31 cellular contexts compared by ENCODE assay signal in the genomic region with DNA sequence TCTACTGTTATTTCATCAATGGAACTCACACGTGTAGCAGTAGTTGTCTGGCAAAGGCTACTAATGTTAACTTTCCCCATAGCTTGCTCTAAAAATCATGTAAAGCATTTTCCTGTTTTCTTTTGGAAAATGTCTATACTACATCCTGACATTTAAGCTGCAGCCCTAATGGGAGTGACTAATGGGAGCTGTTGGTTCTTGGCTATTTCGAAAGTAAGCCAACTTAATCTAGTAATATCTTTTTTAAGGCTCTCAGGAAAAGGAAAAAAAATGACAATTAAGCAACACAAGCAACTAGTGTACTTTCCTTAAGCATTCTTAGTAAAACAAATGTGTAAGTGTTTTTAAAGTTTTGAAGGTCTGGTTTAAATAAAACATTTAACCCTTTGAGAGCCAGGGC.
DNase-seq lines count a peak whose midpoint lies in the region; ATAC-seq, FAIRE-seq and TF ChIP-seq lines count a peak whose summit lies in the region.
"Had no signal": no experiment of that assay in that cellular context is flagged by ENCODE, and none has a peak within 500 bp of the region (broad histone marks: within the 10 kb centered on the region; RNA-seq: fewer than 3 reads in every experiment).

No MANE protein-coding gene starts in this region.

- H3K36me3 ChIP-seq in breast epithelium: no peaks in the 10 kb centered on the region
- no peaks in the 10 kb centered on the region for H3K36me3 ChIP-seq in endothelial cell of umbilical vein (ENCODE audit: control insufficient read depth in 2 of 2, extremely low read depth in 1 of 2, insufficient read depth in 2 of 2, low read length in 2 of 2)
- no peaks in the 10 kb centered on the region for H3K36me3 ChIP-seq in left lung
- H3K36me3 ChIP-seq: brain microvascular endothelial cell, pancreas, Peyer's patch, right lobe of liver, stomach, tibial nerve had no signal

- H3K4me1 Mint-ChIP-seq in MCF 10A (ENCODE audit: insufficient read depth, unreplicated experiment): peaks cover 10% of the 10 kb centered on the region
- H3K4me1 Mint-ChIP-seq: endodermal cell; naive thymus-derived CD8-positive, alpha-beta T cell had no signal

- H3K4me3 ChIP-seq in breast epithelium (no peak overlapping the region), endothelial cell of umbilical vein (replicated peaks in 1 of 3; ENCODE audit: insufficient read depth in 1 of 3, low read depth in 1 of 3, low read length in 3 of 3) (no peak overlapping the region), left lung (no peak overlapping the region)
- H3K4me3 ChIP-seq: pancreas, Peyer's patch, right lobe of liver, stomach, tibial nerve had no signal

- CTCF ChIA-PET in MCF 10A (lab: Yijun Ruan, JAX) (interaction anchor here (0.6 to 2.2 kb wide), 4 partner anchors 11 to 276 kb away, joined by 4 to 13 read pairs (median 4); no protein-coding TSS in a partner anchor), endothelial cell of umbilical vein (lab: Charles Lee) (no interaction called here)

- H3K4me1 ChIP-seq in breast epithelium (no peaks in the 10 kb centered on the region), endothelial cell of umbilical vein (ENCODE audit: control insufficient read depth, extremely low read depth, insufficient read depth, low read length) (no peaks in the 10 kb centered on the region), left lung (no peaks in the 10 kb centered on the region)
- H3K4me1 ChIP-seq: pancreas, Peyer's patch, right lobe of liver had no signal

- H3K9me1 ChIP-seq in endothelial cell of umbilical vein (replicated peaks; ENCODE audit: control insufficient read depth, extremely low read depth, insufficient read depth, low read length): no peaks in the 10 kb centered on the region

- no peak overlapping the region for H2AFZ ChIP-seq in endothelial cell of umbilical vein (ENCODE audit: low read depth, low read length)

- no peak overlapping the region for H3K9ac ChIP-seq in endothelial cell of umbilical vein (replicated peaks; ENCODE audit: extremely low read depth, insufficient read depth, low read length)

- peak; percentile 42 for DNase-seq in MCF 10A (ENCODE audit: unreplicated experiment)
- DNase-seq in breast epithelium (ENCODE audit: low spot score in 2 of 2): no peak
- peak; percentile 32 for DNase-seq in endothelial cell of umbilical vein (ENCODE audit: low read depth, low spot score)
- DNase-seq in left lung: no peak
- DNase-seq in HK-2 (ENCODE audit: unreplicated experiment): no peak
- no peak for DNase-seq in Ammon's horn (ENCODE audit: low spot score)
- no peak for DNase-seq in DMS153 (lab: John Stamatoyannopoulos, UW)
- DNase-seq: 8988T; activated gamma-delta T cell; AML-193; brain microvascular endothelial cell; CD8-positive, alpha-beta T cell; cortex of kidney; DMS 273 treated with DMSO at 0.1 percent for 48 hours; endodermal cell; foreskin melanocyte; midbrain; naive thymus-derived CD8-positive, alpha-beta T cell; NCI-H1092; NCI-H187 treated with DMSO at 0.1 percent for 48 hours; NCI-H526; pancreas; Peyer's patch; right lobe of liver; stomach had no signal

- no peaks in the 10 kb centered on the region for H3K79me2 ChIP-seq in endothelial cell of umbilical vein (ENCODE audit: control insufficient read depth, insufficient read depth, low read length)

- peaks cover 12% of the 10 kb centered on the region for H3K36me3 Mint-ChIP-seq in MCF 10A (ENCODE audit: insufficient read depth, unreplicated experiment)
- H3K36me3 Mint-ChIP-seq: CD8-positive, alpha-beta T cell; naive thymus-derived CD8-positive, alpha-beta T cell had no signal

- H3K4me3 Mint-ChIP-seq in MCF 10A (ENCODE audit: unreplicated experiment): no peak overlapping the region
- H3K4me3 Mint-ChIP-seq: CD8-positive, alpha-beta T cell; endodermal cell; naive thymus-derived CD8-positive, alpha-beta T cell; T-helper 1 cell treated with Interleukin-12 subunit alpha and Interleukin-12 subunit beta and Interleukin-4 antibody, amounts not matched to agents 30 μg/mL and 1 μg/mL, for 36 hours had no signal

- intact Hi-C loops in MCF 10A (cut with micrococcal nuclease): no loop called here
- intact Hi-C loops in breast epithelium (cut with DNase I; ENCODE audit: low total_unique reads): no loop called here
- intact Hi-C loops in endothelial cell of umbilical vein (cut with micrococcal nuclease): no loop called here
- intact Hi-C loops in left lung (cut with DNase I): no loop called here

- H3K4me2 ChIP-seq in endothelial cell of umbilical vein (ENCODE audit: insufficient read depth, low read length): no peak overlapping the region

- no peak overlapping the region for H3K27ac Mint-ChIP-seq in MCF 10A (ENCODE audit: low read depth, unreplicated experiment)
- H3K27ac Mint-ChIP-seq: CD8-positive, alpha-beta T cell; endodermal cell; naive thymus-derived CD8-positive, alpha-beta T cell; T-helper 1 cell treated with Interleukin-12 subunit alpha and Interleukin-12 subunit beta and Interleukin-4 antibody, amounts not matched to agents 30 μg/mL and 1 μg/mL, for 36 hours had no signal

- no peaks in the 10 kb centered on the region for H3K27me3 Mint-ChIP-seq in MCF 10A (ENCODE audit: insufficient read depth, unreplicated experiment)

- H3K9me3 ChIP-seq in breast epithelium (no peaks in the 10 kb centered on the region), endothelial cell of umbilical vein (replicated peaks; ENCODE audit: control insufficient read depth, insufficient read depth, low read length) (no peaks in the 10 kb centered on the region), left lung (peaks cover 0 to 4% of the 10 kb centered on the region in 2 donors)
- H3K9me3 ChIP-seq: pancreas, Peyer's patch, right lobe of liver, stomach, tibial nerve had no signal

- no peaks in the 10 kb centered on the region for H4K20me1 ChIP-seq in endothelial cell of umbilical vein (replicated peaks; ENCODE audit: control insufficient read depth, extremely low read depth, insufficient read depth, low read length)

- FAIRE-seq in endothelial cell of umbilical vein (lab: Jason Lieb, UNC): no peak
- FAIRE-seq: G401.6, pancreas had no signal

- BruUV-seq in MCF 10A (replicated peaks; lab: Mats Ljungman, UMichigan): no TSS peak
- BruUV-seq in endothelial cell of umbilical vein (replicated peaks; lab: Mats Ljungman, UMichigan): no TSS peak

- TF ChIP-seq POLR2A in breast epithelium (IDR thresholded peaks at IDR 0.05) (no peak), endothelial cell of umbilical vein (IDR thresholded peaks at IDR 0.05; ENCODE audit: low read depth, low read length) (no peak)

- H3K27me3 ChIP-seq in breast epithelium (no peaks in the 10 kb centered on the region), endothelial cell of umbilical vein (ENCODE audit: control insufficient read depth in 2 of 2, insufficient read depth in 2 of 2, low read length in 2 of 2) (no peaks in the 10 kb centered on the region), left lung (no peaks in the 10 kb centered on the region)
- H3K27me3 ChIP-seq: brain microvascular endothelial cell, pancreas, Peyer's patch, right lobe of liver, stomach, tibial nerve had no signal

- ATAC-seq in left lung (peak; percentile 31), HG02763 (IDR thresholded peaks at IDR 0.05; ENCODE audit: unreplicated experiment) (no peak)
- ATAC-seq: CD8-positive, alpha-beta T cell; left lobe of liver; naive thymus-derived CD8-positive, alpha-beta T cell; right lobe of liver had no signal

- H3K27ac ChIP-seq in breast epithelium (no peak overlapping the region), endothelial cell of umbilical vein (ENCODE audit: insufficient read depth, low read depth, low read length) (no peak overlapping the region), left lung (no peak overlapping the region)
- H3K27ac ChIP-seq: brain microvascular endothelial cell, HL-60, pancreas, Peyer's patch, right lobe of liver, stomach, tibial nerve had no signal

- POLR2A ChIA-PET in MCF 10A (lab: Yijun Ruan, JAX): interaction anchor here (1.2 kb wide), 1 partner anchor 29 kb away, joined by 4 read pairs; no protein-coding TSS in a partner anchor
- POLR2A ChIA-PET in endothelial cell of umbilical vein (lab: Charles Lee): interaction anchor here (0.7 kb wide), 1 partner anchor 441 kb away, joined by 3 read pairs; no protein-coding TSS in a partner anchor

- TF ChIP-seq CTCF in MCF 10A (IDR thresholded peaks at IDR 0.05; ENCODE audit: unreplicated experiment) (no peak), breast epithelium (IDR thresholded peaks at IDR 0.05) (no peak), endothelial cell of umbilical vein (IDR thresholded peaks at IDR 0.05; ENCODE audit: extremely low read depth in 1 of 2, insufficient read depth in 1 of 2, low read depth in 1 of 2, low read length in 2 of 2) (no peak), left lung (IDR thresholded peaks at IDR 0.05) (no peak)

- dilution Hi-C loops in endothelial cell of umbilical vein (cut with MboI; ENCODE audit: extremely low pct_ligation_motif_present, low sequenced_read_pairs): no loop called here

- H3K9me3 Mint-ChIP-seq in MCF 10A (ENCODE audit: unreplicated experiment): peaks cover 7% of the 10 kb centered on the region
- H3K9me3 Mint-ChIP-seq: CD8-positive, alpha-beta T cell; endodermal cell had no signal

TF ChIP-seq in endothelial cell of umbilical vein, 7 proteins besides CTCF, POLR2A, EP300 and RAD21:
- no peak for TF ChIP-seq JUN (IDR thresholded peaks at IDR 0.05; ENCODE audit: borderline replicate concordance, insufficient read depth, insufficient read length, low read depth)
- TF ChIP-seq FOS (IDR thresholded peaks at IDR 0.05; ENCODE audit: borderline replicate concordance, insufficient read depth, low read length): no peak
- no peak for TF ChIP-seq EZH2 (IDR thresholded peaks at IDR 0.05; ENCODE audit: borderline replicate concordance, low read depth, low read length, severe bottlenecking)
- TF ChIP-seq POLR2AphosphoS5 (IDR thresholded peaks at IDR 0.05; ENCODE audit: insufficient read depth, low read depth, low read length): no peak
- TF ChIP-seq GATA2 (IDR thresholded peaks at IDR 0.05; ENCODE audit: insufficient read depth, insufficient read length, low read depth, low read length): no peak
- TF ChIP-seq MYC (IDR thresholded peaks at IDR 0.05; ENCODE audit: low read depth, low read length): no peak
- TF ChIP-seq, protein P1, sequence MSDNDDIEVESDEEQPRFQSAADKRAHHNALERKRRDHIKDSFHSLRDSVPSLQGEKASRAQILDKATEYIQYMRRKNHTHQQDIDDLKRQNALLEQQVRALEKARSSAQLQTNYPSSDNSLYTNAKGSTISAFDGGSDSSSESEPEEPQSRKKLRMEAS (IDR thresholded peaks at IDR 0.05; ENCODE audit: insufficient read depth, insufficient read length): no peak

Comparison
In these comparisons a context has a peak if more than half of its experiments do, and no peak if none do; other contexts are left out.
1. DNase-seq: peak in MCF 10A (single experiment) and endothelial cell of umbilical vein (single experiment); none in breast epithelium (0 of 2), left lung (0 of 2), HK-2 (single experiment), Ammon's horn (single experiment) and DMS153 (single experiment).